Comparison of ENCODE assay signal across 3 cellular contexts in the genomic region with DNA sequence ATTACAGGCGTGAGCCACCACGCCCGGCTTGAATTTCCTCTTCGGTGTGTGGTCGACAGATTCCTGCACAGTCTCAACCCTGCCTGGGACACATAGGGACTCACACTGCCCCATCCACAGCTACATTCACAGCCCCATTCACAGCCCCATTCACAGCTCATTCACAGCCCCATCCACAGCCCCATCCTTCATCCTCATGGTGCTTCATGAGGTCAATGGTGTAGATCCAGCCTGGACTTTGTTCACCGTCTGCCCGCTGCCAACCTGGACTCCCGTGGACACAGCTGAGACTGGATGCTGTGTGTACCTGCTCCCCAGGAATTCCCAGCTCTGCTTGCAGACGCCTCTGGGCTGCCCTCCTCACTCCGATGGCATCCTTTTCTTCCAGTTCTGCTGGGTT.
TF ChIP-seq lines count a peak whose summit lies in the region.

No MANE protein-coding gene starts in this region.

TF ChIP-seq in A549, 52 proteins besides CTCF, POLR2A, EP300 and RAD21:
- TF ChIP-seq ESRRA (IDR thresholded peaks at IDR 0.05; ENCODE audit: borderline replicate concordance, low read length) (no peak), MYC (IDR thresholded peaks at IDR 0.05; ENCODE audit: borderline replicate concordance, low read length) (no peak), CHD2 (IDR thresholded peaks at IDR 0.05; ENCODE audit: low read length, partially characterized antibody) (no peak), RNF2 (IDR thresholded peaks at IDR 0.05; ENCODE audit: borderline replicate concordance, low read depth) (no peak), NFE2L2 (conservative IDR thresholded peaks at IDR 0.05; ENCODE audit: low read length) (no peak), SREBF2 (IDR thresholded peaks at IDR 0.05) (no peak), BHLHE40 (IDR thresholded peaks at IDR 0.05; ENCODE audit: low read depth, low read length) (no peak)

TF ChIP-seq in GM12891, 5 proteins besides CTCF, POLR2A, EP300 and RAD21:
- 0 out of 2 replicates have a peak, but pooled peaks have one; percentile 44 for TF ChIP-seq POLR2AphosphoS5 (IDR thresholded peaks at IDR 0.05; ENCODE audit: low read depth, low read length)
- no peak for TF ChIP-seq POU2F2 (IDR thresholded peaks at IDR 0.05; ENCODE audit: low read depth, low read length)
- TF ChIP-seq TAF1 (IDR thresholded peaks at IDR 0.05; ENCODE audit: low read depth, low read length) = no peak

TF ChIP-seq in HepG2, 621 proteins besides CTCF, POLR2A, EP300 and RAD21:
- peak; percentile 81 for TF ChIP-seq RBM22 (optimal IDR thresholded peaks at IDR 0.05; ENCODE audit: low read length)
- peak; percentile 37; the same call in 1 of the 2 replicates for TF ChIP-seq POLR2G (IDR thresholded peaks at IDR 0.05; ENCODE audit: low read depth, low read length)
- TF ChIP-seq NKX3-1 (CRISPR knock-in tag; IDR thresholded peaks at IDR 0.05) = no peak
- no peak for TF ChIP-seq ZNF44 (CRISPR knock-in tag; IDR thresholded peaks at IDR 0.05)
- TF ChIP-seq, protein P1, sequence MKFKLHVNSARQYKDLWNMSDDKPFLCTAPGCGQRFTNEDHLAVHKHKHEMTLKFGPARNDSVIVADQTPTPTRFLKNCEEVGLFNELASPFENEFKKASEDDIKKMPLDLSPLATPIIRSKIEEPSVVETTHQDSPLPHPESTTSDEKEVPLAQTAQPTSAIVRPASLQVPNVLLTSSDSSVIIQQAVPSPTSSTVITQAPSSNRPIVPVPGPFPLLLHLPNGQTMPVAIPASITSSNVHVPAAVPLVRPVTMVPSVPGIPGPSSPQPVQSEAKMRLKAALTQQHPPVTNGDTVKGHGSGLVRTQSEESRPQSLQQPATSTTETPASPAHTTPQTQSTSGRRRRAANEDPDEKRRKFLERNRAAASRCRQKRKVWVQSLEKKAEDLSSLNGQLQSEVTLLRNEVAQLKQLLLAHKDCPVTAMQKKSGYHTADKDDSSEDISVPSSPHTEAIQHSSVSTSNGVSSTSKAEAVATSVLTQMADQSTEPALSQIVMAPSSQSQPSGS (CRISPR knock-in tag; IDR thresholded peaks at IDR 0.05) = no peak
- no peak for TF ChIP-seq PITX1 (CRISPR knock-in tag; IDR thresholded peaks at IDR 0.05)
- no peak for TF ChIP-seq SAFB2 (CRISPR knock-in tag; IDR thresholded peaks at IDR 0.05; ENCODE audit: borderline replicate concordance, low read depth)
- TF ChIP-seq ZEB1 (IDR thresholded peaks at IDR 0.05; ENCODE audit: insufficient replicate concordance, low read depth) = no peak
- no peak for TF ChIP-seq KMT2A (CRISPR knock-in tag; IDR thresholded peaks at IDR 0.05)
- TF ChIP-seq ZSCAN9 (CRISPR knock-in tag; IDR thresholded peaks at IDR 0.05; ENCODE audit: borderline replicate concordance) = no peak
- no peak for TF ChIP-seq MYNN (CRISPR knock-in tag; IDR thresholded peaks at IDR 0.05; ENCODE audit: low read depth)
